Comparison of ENCODE assay signal across 13 cellular contexts in genomic region chr11:32430586-32431357, GRCh38. TPM values are rescaled to one million over a fixed set of nuclear protein-coding genes. Genes with fewer than 3 reads are reported as not detected.
DNase-seq lines count a peak whose midpoint lies in the region; ATAC-seq, FAIRE-seq and TF ChIP-seq lines count a peak whose summit lies in the region.
"Had no signal": no experiment of that assay in that cellular context is flagged by ENCODE, and none has a peak within 500 bp of the region (broad histone marks: within the 10 kb centered on the region; RNA-seq: fewer than 3 reads in every experiment).

No MANE protein-coding gene starts in this region.

- peaks cover 100% of the 10 kb centered on the region for H3K27me3 ChIP-seq in BLaER1
- peaks cover 100% of the 10 kb centered on the region for H3K27me3 ChIP-seq in HUES6 (ENCODE audit: control insufficient read depth, insufficient read depth, low read length)
- H3K27me3 ChIP-seq in endothelial cell of umbilical vein (ENCODE audit: control insufficient read depth in 2 of 2, insufficient read depth in 2 of 2, low read length in 2 of 2), result peaks cover 92 to 96% of the 10 kb centered on the region in 2 experiments

- H3K9me3 Mint-ChIP-seq in mesothelial cell of epicardium, result no peaks in the 10 kb centered on the region
- H3K9me3 Mint-ChIP-seq: activated T-cell treated with anti-CD3 and anti-CD28 coated beads, Interleukin-2, amount 50 U/mL, for 24 hours had no signal

- no TSS peak for BruUV-seq in endothelial cell of umbilical vein (replicated peaks; lab: Mats Ljungman, UMichigan)

- H3K4me2 ChIP-seq in BLaER1, result no peak overlapping the region
- H3K4me2 ChIP-seq in endothelial cell of umbilical vein (ENCODE audit: insufficient read depth, low read length), result no peak overlapping the region

- ATAC-seq in HG02884 (IDR thresholded peaks at IDR 0.05; ENCODE audit: unreplicated experiment), result no peak
- ATAC-seq: HCT116 had no signal

- H3K79me2 ChIP-seq in endothelial cell of umbilical vein (ENCODE audit: control insufficient read depth, insufficient read depth, low read length), result no peaks in the 10 kb centered on the region

- H3K9me1 ChIP-seq in endothelial cell of umbilical vein (replicated peaks; ENCODE audit: control insufficient read depth, extremely low read depth, insufficient read depth, low read length), result no peaks in the 10 kb centered on the region

- H3K27me3 Mint-ChIP-seq in mesothelial cell of epicardium (ENCODE audit: low read depth), result peaks cover 91% of the 10 kb centered on the region

- DNase-seq in endothelial cell of umbilical vein (ENCODE audit: low read depth, low spot score), result no peak
- DNase-seq in mesothelial cell of epicardium (ENCODE audit: low spot score in 2 of 2, unreplicated experiment in 2 of 2), result peak in 1 of 2 experiments; percentile 49
- DNase-seq in A172 (ENCODE audit: low spot score), result no peak
- DNase-seq in LoVo (ENCODE audit: low spot score), result no peak
- no peak for DNase-seq in H4 (ENCODE audit: low spot score)
- DNase-seq: activated T-cell treated with anti-CD3 and anti-CD28 coated beads, Interleukin-2, amount 50 U/mL, for 24 hours had no signal

- peak overlapping the region; percentile 92 for H3K27ac Mint-ChIP-seq in mesothelial cell of epicardium
- H3K27ac Mint-ChIP-seq: activated T-cell treated with anti-CD3 and anti-CD28 coated beads, Interleukin-2, amount 50 U/mL, for 24 hours; memory B cell had no signal

- H4K20me1 ChIP-seq in BLaER1, result peaks cover 32% of the 10 kb centered on the region
- H4K20me1 ChIP-seq in endothelial cell of umbilical vein (replicated peaks; ENCODE audit: control insufficient read depth, extremely low read depth, insufficient read depth, low read length), result no peaks in the 10 kb centered on the region

- no peak for TF ChIP-seq CTCF in endothelial cell of umbilical vein (IDR thresholded peaks at IDR 0.05; ENCODE audit: extremely low read depth in 1 of 2, insufficient read depth in 1 of 2, low read depth in 1 of 2, low read length in 2 of 2)
- TF ChIP-seq CTCF in mesothelial cell of epicardium (IDR thresholded peaks at IDR 0.05; ENCODE audit: unreplicated experiment), result no peak

- intact Hi-C loops in endothelial cell of umbilical vein (cut with micrococcal nuclease), result no loop called here

- H3K9ac ChIP-seq in BLaER1, result no peak overlapping the region
- no peak overlapping the region for H3K9ac ChIP-seq in HUES6 (ENCODE audit: low read length)
- H3K9ac ChIP-seq in endothelial cell of umbilical vein (replicated peaks; ENCODE audit: extremely low read depth, insufficient read depth, low read length), result no peak overlapping the region

- peak overlapping the region; percentile 96 for H3K4me3 Mint-ChIP-seq in mesothelial cell of epicardium
- H3K4me3 Mint-ChIP-seq: activated T-cell treated with anti-CD3 and anti-CD28 coated beads, Interleukin-2, amount 50 U/mL, for 24 hours; memory B cell had no signal

- H3K27ac ChIP-seq in BLaER1 (no peak overlapping the region), HUES6 (ENCODE audit: low read depth, low read length) (no peak overlapping the region), endothelial cell of umbilical vein (ENCODE audit: insufficient read depth, low read depth, low read length) (no peak overlapping the region)
- H3K27ac ChIP-seq: C4-2B, thoracic aorta had no signal

- POLR2A ChIA-PET in endothelial cell of umbilical vein (lab: Charles Lee), result no interaction called here

- peaks cover 15% of the 10 kb centered on the region for H3K36me3 Mint-ChIP-seq in mesothelial cell of epicardium

- H3K4me3 ChIP-seq in BLaER1, result 0 out of 2 replicates have a peak overlapping the region, but pooled peaks have one; percentile 3
- H3K4me3 ChIP-seq in HUES6 (ENCODE audit: low read depth, low read length), result peak overlapping the region; percentile 63
- no peak overlapping the region for H3K4me3 ChIP-seq in endothelial cell of umbilical vein (replicated peaks in 1 of 3; ENCODE audit: insufficient read depth in 1 of 3, low read depth in 1 of 3, low read length in 3 of 3)
- H3K4me3 ChIP-seq: thoracic aorta had no signal

- TF ChIP-seq POLR2A in endothelial cell of umbilical vein (IDR thresholded peaks at IDR 0.05; ENCODE audit: low read depth, low read length), result no peak

- H3K4me1 Mint-ChIP-seq in mesothelial cell of epicardium, result peaks cover 80% of the 10 kb centered on the region

- CTCF ChIA-PET in endothelial cell of umbilical vein (lab: Charles Lee), result interaction anchor here (1.2 to 1.3 kb wide), 2 partner anchors 8 to 107 kb away, joined by 4 read pairs; no protein-coding TSS in a partner anchor

- H2AFZ ChIP-seq in endothelial cell of umbilical vein (ENCODE audit: low read depth, low read length), result no peak overlapping the region

- dilution Hi-C loops in endothelial cell of umbilical vein (cut with MboI; ENCODE audit: extremely low pct_ligation_motif_present, low sequenced_read_pairs), result no loop called here

- H3K9me3 ChIP-seq in BLaER1 (peaks cover 76% of the 10 kb centered on the region), HUES6 (ENCODE audit: control insufficient read depth, insufficient read depth, low read depth, low read length) (no peaks in the 10 kb centered on the region), endothelial cell of umbilical vein (replicated peaks; ENCODE audit: control insufficient read depth, insufficient read depth, low read length) (no peaks in the 10 kb centered on the region)
- H3K9me3 ChIP-seq: thoracic aorta had no signal

- H3K36me3 ChIP-seq in BLaER1 (peaks cover 7% of the 10 kb centered on the region; the same call in 1 of the 2 replicates), HUES6 (ENCODE audit: control insufficient read depth, insufficient read depth, low read length) (no peaks in the 10 kb centered on the region), endothelial cell of umbilical vein (ENCODE audit: control insufficient read depth in 2 of 2, extremely low read depth in 1 of 2, insufficient read depth in 2 of 2, low read length in 2 of 2) (no peaks in the 10 kb centered on the region)
- H3K36me3 ChIP-seq: thoracic aorta had no signal

- H3K4me1 ChIP-seq in BLaER1 (peaks cover 50% of the 10 kb centered on the region), HUES6 (ENCODE audit: control insufficient read depth, insufficient read depth, low read length) (peaks cover 42% of the 10 kb centered on the region), endothelial cell of umbilical vein (ENCODE audit: control insufficient read depth, extremely low read depth, insufficient read depth, low read length) (no peaks in the 10 kb centered on the region)

- FAIRE-seq in endothelial cell of umbilical vein (lab: Jason Lieb, UNC), result no peak

TF ChIP-seq in endothelial cell of umbilical vein, 7 proteins besides CTCF, POLR2A, EP300 and RAD21:
- no peak for TF ChIP-seq JUN (IDR thresholded peaks at IDR 0.05; ENCODE audit: borderline replicate concordance, insufficient read depth, insufficient read length, low read depth)
- TF ChIP-seq EZH2 (IDR thresholded peaks at IDR 0.05; ENCODE audit: borderline replicate concordance, low read depth, low read length, severe bottlenecking), result peak; percentile 81
- TF ChIP-seq POLR2AphosphoS5 (IDR thresholded peaks at IDR 0.05; ENCODE audit: insufficient read depth, low read depth, low read length), result no peak

RNA-seq across cellular contexts. Expression of gene WT1, which starts 4.6 kb away (rescaled TPM):
- total RNA-seq in endothelial cell of umbilical vein (not detected in 2 replicates), mesothelial cell of epicardium (122 to 131 TPM (median 125 TPM) in 3 replicates)
- polyA plus RNA-seq in endothelial cell of umbilical vein, result not detected in 2 replicates
- polyA plus RNA-seq in endothelial cell of umbilical vein (2011; cell fraction: cytosol; rRNA removed), result not detected in 2 replicates
- not detected in 2 replicates for polyA plus RNA-seq in endothelial cell of umbilical vein (2011; cell fraction: nucleus; rRNA removed)
- not detected in 2 replicates for polyA plus RNA-seq in endothelial cell of umbilical vein (2012)
- polyA minus RNA-seq in endothelial cell of umbilical vein, result 0.47 and 0.80 TPM in 2 replicates
- polyA minus RNA-seq in endothelial cell of umbilical vein (2011; cell fraction: cytosol; rRNA and poly(A)+ RNA removed), result not detected
- not detected in 2 replicates for polyA minus RNA-seq in endothelial cell of umbilical vein (2011; cell fraction: nucleus; rRNA and poly(A)+ RNA removed)
- total RNA-seq in A172 (2014; rRNA removed; shearing (Covaris generic)), result 1.9 and 6.4 TPM in 2 replicates
- not detected in 2 replicates for total RNA-seq in H4 (2014; rRNA removed; shearing (Covaris generic))

Comparison
In these comparisons a context has a peak if more than half of its experiments do, and no peak if none do; other contexts are left out.
1. H3K4me3 ChIP-seq: peak in BLaER1 (single experiment) and HUES6 (single experiment); none in endothelial cell of umbilical vein (0 of 3).
2. RNA of gene WT1, which starts 4.6 kb away (total RNA-seq): 122 to 131 TPM in mesothelial cell of epicardium; 1.9 to 6.4 TPM in A172, not detected in endothelial cell of umbilical vein and not detected in H4; every median in the first group is over 10 times any median in the second.